8 cellular contexts compared by ENCODE assay signal in genomic region chr3:51384145-51384729, GRCh38. TPM values are rescaled to one million over a fixed set of nuclear protein-coding genes. Genes with fewer than 3 reads are reported as not detected.
DNase-seq lines count a peak whose midpoint lies in the region; ATAC-seq, FAIRE-seq and TF ChIP-seq lines count a peak whose summit lies in the region.

No MANE protein-coding gene starts in this region.

- peak overlapping the region; percentile 95 to 100 (median 100) for H3K27ac Mint-ChIP-seq in CD8-positive, alpha-beta memory T cell
- H3K27ac Mint-ChIP-seq in stimulated activated memory B cell treated with anti-CD40 and anti-IgM and Interleukin-4, amounts not matched to agents 10 μg/mL and 1 μg/mL and 100 μg/mL, for 72 hours: peak overlapping the region; percentile 96

- in situ Hi-C loops in GM12878 (cut with MboI): loop anchor here (10.0 kb wide), 1 partner anchor 1029 kb away; the partner anchor contains the start of genes CYB561D2, NPRL2 and TMEM115

- SMC1A ChIA-PET in GM12878 (lab: Charles Lee; ENCODE audit: uncharacterized antibody, unreplicated experiment): no interaction called here

- peak overlapping the region; percentile 95 for H3K27ac ChIP-seq in CD8-positive, alpha-beta memory T cell (ENCODE audit: low read depth, low read length)
- H3K27ac ChIP-seq in KMS-11 (peak overlapping the region; percentile 81), GM12878 (ENCODE audit: control insufficient read depth, insufficient read depth) (peak overlapping the region; percentile 86)

- POLR2A ChIA-PET in CD8-positive, alpha-beta memory T cell (lab: Charles Lee): interaction anchor here (1.4 to 1.8 kb wide), 3 partner anchors 12 to 815 kb away, joined by 3 to 7 read pairs (median 7); partner anchors contain the start of genes CISH and HEMK1
- POLR2A ChIA-PET in GM12878 (lab: Charles Lee): interaction anchor here (1.3 to 3.6 kb wide), 3 partner anchors 115 to 794 kb away, joined by 3 to 26 read pairs (median 6); partner anchors contain the start of gene DCAF1

- no peak for TF ChIP-seq POLR2A in GM12878 (IDR thresholded peaks at IDR 0.05; ENCODE audit: low read depth, low read length)

- peaks cover 17% of the 10 kb centered on the region for H3K36me3 ChIP-seq in CD8-positive, alpha-beta memory T cell (ENCODE audit: insufficient read depth, low read length)
- H3K36me3 ChIP-seq in KMS-11 (ENCODE audit: insufficient read depth) (no peaks in the 10 kb centered on the region), GM12878 (ENCODE audit: control insufficient read depth in 2 of 2, insufficient read depth in 2 of 2, low read length in 1 of 2) (peaks cover 6 to 16% of the 10 kb centered on the region in 2 experiments)

- no peaks in the 10 kb centered on the region for H3K27me3 ChIP-seq in CD8-positive, alpha-beta memory T cell (ENCODE audit: insufficient read depth, low read length, poor library complexity, severe bottlenecking)
- no peaks in the 10 kb centered on the region for H3K27me3 ChIP-seq in KMS-11 (ENCODE audit: insufficient read depth, low read depth)
- H3K27me3 ChIP-seq in GM12878 (replicated peaks in 1 of 2; ENCODE audit: control insufficient read depth in 2 of 2, insufficient read depth in 2 of 2, low read length in 1 of 2): no peaks in the 10 kb centered on the region

- CTCF ChIA-PET in CD8-positive, alpha-beta memory T cell (lab: Charles Lee): interaction anchor here (0.8 to 1.0 kb wide), 2 partner anchors 118 to 768 kb away, joined by 3 to 6 read pairs; partner anchors contain the start of gene MAPKAPK3
- CTCF ChIA-PET in GM12878 (lab: Yijun Ruan, JAX): interaction anchor here (1.3 to 2.5 kb wide), 2 partner anchors 12 to 768 kb away, joined by 3 to 17 read pairs; partner anchors contain the start of gene MAPKAPK3

- H3K9ac ChIP-seq in KMS-11 (peak overlapping the region; percentile 89), GM12878 (ENCODE audit: control insufficient read depth, insufficient read depth, low read length) (peak overlapping the region; percentile 86)

- peaks cover 43% of the 10 kb centered on the region for H3K4me1 ChIP-seq in CD8-positive, alpha-beta memory T cell (ENCODE audit: insufficient read depth, low read length)
- peaks cover 31% of the 10 kb centered on the region for H3K4me1 ChIP-seq in KMS-11 (ENCODE audit: low read depth, poor library complexity, severe bottlenecking)
- peaks cover 16% of the 10 kb centered on the region for H3K4me1 ChIP-seq in GM12878 (ENCODE audit: control insufficient read depth, insufficient read depth, low read length)

- H3K9me3 Mint-ChIP-seq in CD8-positive, alpha-beta memory T cell: no peaks in the 10 kb centered on the region
- H3K9me3 Mint-ChIP-seq in stimulated activated memory B cell treated with anti-CD40 and anti-IgM and Interleukin-4, amounts not matched to agents 10 μg/mL and 1 μg/mL and 100 μg/mL, for 72 hours: no peaks in the 10 kb centered on the region

- DNase-seq in CD8-positive, alpha-beta memory T cell: peak in 2 of 5 donors; percentile 6 to 11
- no peak for DNase-seq in GM12878 (ENCODE audit: low read depth, low spot score)
- peak; percentile 68 for DNase-seq in islet precursor cell
- DNase-seq in NCI-H524 (lab: John Stamatoyannopoulos, UW): no peak
- no peak for DNase-seq in H4 (ENCODE audit: low spot score)

- H3K36me3 Mint-ChIP-seq in CD8-positive, alpha-beta memory T cell: peaks cover 2 to 38% (median 7%) of the 10 kb centered on the region in 3 donors
- H3K36me3 Mint-ChIP-seq in stimulated activated memory B cell treated with anti-CD40 and anti-IgM and Interleukin-4, amounts not matched to agents 10 μg/mL and 1 μg/mL and 100 μg/mL, for 72 hours: peaks cover 16% of the 10 kb centered on the region

- ATAC-seq in GM19395 (IDR thresholded peaks at IDR 0.05; ENCODE audit: unreplicated experiment): peak; percentile 25
- ATAC-seq in GM12878: peak; percentile 41
- peak; percentile 18 for ATAC-seq in stimulated activated memory B cell treated with anti-CD40 and anti-IgM and Interleukin-4, amounts not matched to agents 10 μg/mL and 1 μg/mL and 100 μg/mL, for 72 hours

- RAD21 ChIA-PET in GM12878 (lab: Charles Lee; ENCODE audit: unreplicated experiment): interaction anchor here (1.2 to 1.3 kb wide), 2 partner anchors 289 to 764 kb away, joined by 3 read pairs; no protein-coding TSS in a partner anchor

- under 1% methylated on average over 28 of the region's 29 CpGs for WGBS in GM12878 (ENCODE audit: insufficient coverage, insufficient replicate concordance, low lambda C conversion rate, missing lambda C conversion rate)

- H3K4me2 ChIP-seq in KMS-11 (peak overlapping the region; percentile 72), GM12878 (ENCODE audit: control insufficient read depth, insufficient read depth) (peak overlapping the region; percentile 91)

- intact Hi-C loops in GM12878 (cut with micrococcal nuclease; ENCODE audit: unreplicated experiment): loop anchor here (2.0 kb wide), 1 partner anchor 767 kb away; the partner anchor contains the start of gene MAPKAPK3

- TF ChIP-seq RAD21 in GM12878 (IDR thresholded peaks at IDR 0.05; ENCODE audit: insufficient read depth, low read depth, low read length): no peak

- peaks cover 37% of the 10 kb centered on the region for H3K79me2 ChIP-seq in KMS-11 (ENCODE audit: insufficient read depth, low read depth)
- peaks cover 51% of the 10 kb centered on the region for H3K79me2 ChIP-seq in GM12878 (ENCODE audit: control insufficient read depth, insufficient read depth, low read length)

- H2AFZ ChIP-seq in KMS-11 (ENCODE audit: low read depth) (peak overlapping the region; percentile 68), GM12878 (ENCODE audit: control insufficient read depth, low read depth, low read length) (peak overlapping the region; percentile 88)

- peaks cover 39 to 48% (median 47%) of the 10 kb centered on the region in 3 donors for H3K4me1 Mint-ChIP-seq in CD8-positive, alpha-beta memory T cell
- H3K4me1 Mint-ChIP-seq in stimulated activated memory B cell treated with anti-CD40 and anti-IgM and Interleukin-4, amounts not matched to agents 10 μg/mL and 1 μg/mL and 100 μg/mL, for 72 hours: peaks cover 45% of the 10 kb centered on the region

- TF ChIP-seq EP300 in GM12878 (IDR thresholded peaks at IDR 0.05; ENCODE audit: borderline replicate concordance in 1 of 2, control insufficient read depth in 1 of 2, low read depth in 2 of 2, low read length in 2 of 2): no peak

- TF ChIP-seq CTCF in KMS-11 (conservative IDR thresholded peaks at IDR 0.05; ENCODE audit: low read depth, low read length) (no peak), GM12878 (IDR thresholded peaks at IDR 0.05 in 2 of 3, conservative IDR thresholded peaks at IDR 0.05 in 1 of 3; ENCODE audit: control insufficient read depth in 2 of 3, extremely low read depth in 1 of 3, insufficient read depth in 1 of 3, low read depth in 3 of 3, low read length in 3 of 3) (no peak)

- peak overlapping the region; percentile 95 to 100 (median 99) for H3K4me3 Mint-ChIP-seq in CD8-positive, alpha-beta memory T cell
- peak overlapping the region; percentile 97 for H3K4me3 Mint-ChIP-seq in stimulated activated memory B cell treated with anti-CD40 and anti-IgM and Interleukin-4, amounts not matched to agents 10 μg/mL and 1 μg/mL and 100 μg/mL, for 72 hours

- TSS peak; percentile 94 for BruUV-seq in GM12878 (replicated peaks; lab: Mats Ljungman, UMichigan)

- peaks cover 0 to 2% of the 10 kb centered on the region in 2 donors for H3K27me3 Mint-ChIP-seq in CD8-positive, alpha-beta memory T cell
- peaks cover 2% of the 10 kb centered on the region for H3K27me3 Mint-ChIP-seq in stimulated activated memory B cell treated with anti-CD40 and anti-IgM and Interleukin-4, amounts not matched to agents 10 μg/mL and 1 μg/mL and 100 μg/mL, for 72 hours

- H4K20me1 ChIP-seq in KMS-11 (ENCODE audit: insufficient read depth) (no peaks in the 10 kb centered on the region), GM12878 (ENCODE audit: control insufficient read depth, insufficient read depth) (0 out of 2 replicates have a peak, but pooled peaks cover 4% of the 10 kb centered on the region)

- no peaks in the 10 kb centered on the region for H3K9me3 ChIP-seq in CD8-positive, alpha-beta memory T cell (ENCODE audit: low read length)
- H3K9me3 ChIP-seq in GM12878 (replicated peaks; ENCODE audit: control insufficient read depth, insufficient read depth, low read length): no peaks in the 10 kb centered on the region

- H3K4me3 ChIP-seq in CD8-positive, alpha-beta memory T cell (ENCODE audit: low read length): peak overlapping the region; percentile 99
- H3K4me3 ChIP-seq in KMS-11 (IDR thresholded peaks at IDR 0.05; ENCODE audit: insufficient read depth, low read depth, low read length): no peak overlapping the region
- H3K4me3 ChIP-seq in GM12878: peak overlapping the region; percentile 96

- FAIRE-seq in GM12878 (lab: Jason Lieb, UNC): no peak

RNA-seq across cellular contexts. Expression of gene MANF, which starts 0.9 kb away (rescaled TPM):
- 100 to 1,000 TPM; 197 to 204 TPM for total RNA-seq in CD8-positive, alpha-beta memory T cell
- 64.5 TPM for polyA plus RNA-seq in CD8-positive, alpha-beta memory T cell
- total RNA-seq in GM12878 (2013; cell fraction: nucleolus; rRNA removed): 15.9 and 16.2 TPM in 2 replicates
- total RNA-seq in GM12878 (2014; rRNA removed): 73.4 and 81.6 TPM in 2 replicates
- 84.6 and 100 TPM in 2 replicates for total RNA-seq in GM12878 (2014; rRNA removed; fragmentation: Illumina TruSeq; extraction: Trizol)
- total RNA-seq in GM12878 (2021): 79.7 and 81.5 TPM in 2 replicates
- polyA plus RNA-seq in GM12878 (2011; ENCODE audit: low read depth): 50.6 TPM
- 65.7 and 85.1 TPM in 2 replicates for polyA plus RNA-seq in GM12878 (2011; rRNA removed)
- 37.5 and 55.0 TPM in 2 replicates for polyA plus RNA-seq in GM12878 (2011; cell fraction: cytosol; rRNA removed)
- polyA plus RNA-seq in GM12878 (2011; cell fraction: nucleus; rRNA removed): 18.1 and 19.3 TPM in 2 replicates
- 109 TPM in 2 replicates for polyA plus RNA-seq in GM12878 (2012)
- polyA plus RNA-seq in GM12878 (2014; fragmentation: Illumina TruSeq; extraction: Trizol): 120 and 125 TPM in 2 replicates
- 10 to 100 TPM; 22.0 to 68.0 TPM for polyA plus RNA-seq in GM12878 (2014; fragmentation: Nextera tagmentation; extraction: Ambion mirVana)
- 84.3 and 88.6 TPM in 2 replicates for polyA plus RNA-seq in GM12878 (2014; rRNA removed)
- polyA plus RNA-seq in GM12878 (2016; fragmentation: Nextera tagmentation; extraction: Ambion mirVana): 100 to 1,000 TPM in 1 of 2 experiments, 10 to 100 TPM in 1; 95.1 to 103 TPM
- polyA minus RNA-seq in GM12878 (2011; rRNA and poly(A)+ RNA removed): 13.5 and 13.7 TPM in 2 replicates
- 12.0 and 16.9 TPM in 2 replicates for polyA minus RNA-seq in GM12878 (2011; cell fraction: cytosol; rRNA and poly(A)+ RNA removed)
- 5.6 and 11.7 TPM in 2 replicates for polyA minus RNA-seq in GM12878 (2011; cell fraction: nucleus; rRNA and poly(A)+ RNA removed)
- 135 and 150 TPM in 2 replicates for total RNA-seq in H4 (2014; rRNA removed; shearing (Covaris generic))

RNA-seq across cellular contexts. Expression of gene RBM15B, which starts 6.8 kb away (rescaled TPM):
- total RNA-seq in CD8-positive, alpha-beta memory T cell: 10 to 100 TPM; 47.4 to 47.8 TPM
- 26.7 TPM for polyA plus RNA-seq in CD8-positive, alpha-beta memory T cell
- total RNA-seq in GM12878 (2013; cell fraction: nucleolus; rRNA removed): 8.5 and 10.2 TPM in 2 replicates
- total RNA-seq in GM12878 (2014; rRNA removed) (23.1 and 26.1 TPM in 2 replicates), GM12878 (2014; rRNA removed; fragmentation: Illumina TruSeq; extraction: Trizol) (17.8 and 19.9 TPM in 2 replicates), GM12878 (2021) (34.5 and 34.8 TPM in 2 replicates)
- polyA plus RNA-seq in GM12878 (2011; ENCODE audit: low read depth): 8.1 TPM
- polyA plus RNA-seq in GM12878 (2011; rRNA removed) (5.1 and 6.1 TPM in 2 replicates), GM12878 (2014; fragmentation: Illumina TruSeq; extraction: Trizol) (12.5 and 21.2 TPM in 2 replicates), GM12878 (2014; fragmentation: Nextera tagmentation; extraction: Ambion mirVana) (1 to 10 TPM; 2.4 to 3.0 TPM), GM12878 (2014; rRNA removed) (22.9 and 23.6 TPM in 2 replicates), GM12878 (2016; fragmentation: Nextera tagmentation; extraction: Ambion mirVana) (10 to 100 TPM in 1 of 2 experiments, 1 to 10 TPM in 1; 3.5 to 18.3 TPM)
- 7.8 and 9.8 TPM in 2 replicates for polyA plus RNA-seq in GM12878 (2011; cell fraction: cytosol; rRNA removed)
- polyA plus RNA-seq in GM12878 (2011; cell fraction: nucleus; rRNA removed): 7.2 and 8.5 TPM in 2 replicates
- polyA plus RNA-seq in GM12878 (2012): 11.3 and 18.0 TPM in 2 replicates
- polyA minus RNA-seq in GM12878 (2011; rRNA and poly(A)+ RNA removed): 9.5 and 14.5 TPM in 2 replicates
- 4.8 and 6.3 TPM in 2 replicates for polyA minus RNA-seq in GM12878 (2011; cell fraction: cytosol; rRNA and poly(A)+ RNA removed)
- polyA minus RNA-seq in GM12878 (2011; cell fraction: nucleus; rRNA and poly(A)+ RNA removed): 11.7 and 18.3 TPM in 2 replicates
- total RNA-seq in H4 (2014; rRNA removed; shearing (Covaris generic)): 9.0 and 10.6 TPM in 2 replicates
